In genomic region chr14:68361231-68361630, GRCh38 we compare ENCODE assay signal across 11 cellular contexts.
DNase-seq lines count a peak whose midpoint lies in the region; ATAC-seq, FAIRE-seq and TF ChIP-seq lines count a peak whose summit lies in the region.
"Had no signal": no experiment of that assay in that cellular context is flagged by ENCODE, and none has a peak within 500 bp of the region (broad histone marks: within the 10 kb centered on the region; RNA-seq: fewer than 3 reads in every experiment).

No MANE protein-coding gene starts in this region.

- ATAC-seq in HG02763 (IDR thresholded peaks at IDR 0.05; ENCODE audit: unreplicated experiment) (no peak), HG02571 (IDR thresholded peaks at IDR 0.05; ENCODE audit: unreplicated experiment) (no peak)

- TF ChIP-seq POLR2A in GM12892 (IDR thresholded peaks at IDR 0.05; ENCODE audit: low read depth, low read length): no peak

- FAIRE-seq in GM12892 (lab: Jason Lieb, UNC): no peak
- FAIRE-seq: colon had no signal

- DNase-seq in H4 (ENCODE audit: low spot score): peak; percentile 27
- peak; percentile 62 for DNase-seq in amniotic epithelial cell (ENCODE audit: low read depth)
- peak; percentile 33 for DNase-seq in glomerular visceral epithelial cell (ENCODE audit: extremely low spot score)
- peak; percentile 54 for DNase-seq in stromal cell of bone marrow (ENCODE audit: low read depth)
- no peak for DNase-seq in mesenteric fat pad (ENCODE audit: low spot score)
- DNase-seq in GM12892 (ENCODE audit: insufficient read length): no peak
- DNase-seq: heart left ventricle, NCI-H2029 treated with DMSO at 0.1 percent for 48 hours had no signal

Comparison
In these comparisons a context has a peak if more than half of its experiments do, and no peak if none do; other contexts are left out.
1. DNase-seq: peak in H4 (single experiment), amniotic epithelial cell (single experiment), glomerular visceral epithelial cell (single experiment) and stromal cell of bone marrow (single experiment); none in mesenteric fat pad (single experiment) and GM12892 (single experiment).